In the genomic region with DNA sequence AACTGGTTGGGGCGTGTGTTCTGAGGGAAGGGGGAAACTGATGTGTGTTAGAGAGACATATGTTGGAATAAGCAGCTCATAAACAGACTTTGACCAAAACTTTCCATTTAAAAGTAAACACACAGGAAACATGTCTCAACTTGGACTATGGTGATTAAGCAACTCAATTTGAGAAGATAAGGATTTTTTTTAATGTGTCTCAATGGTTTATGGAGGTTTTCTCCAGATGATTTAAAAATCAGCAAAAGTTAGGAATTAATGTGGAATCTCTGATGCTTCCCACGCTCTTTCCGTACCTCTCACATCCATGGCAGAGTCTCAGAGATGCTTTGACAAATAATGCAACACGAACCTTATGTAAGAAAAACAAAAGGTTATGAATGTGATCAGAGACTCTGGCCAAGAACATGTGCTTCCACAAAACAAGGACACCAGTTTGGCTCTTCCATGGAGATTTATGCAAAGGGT, we compare ENCODE assay signal across 13 cellular contexts.
A peak's percentile ranks its signal among the peaks of the same experiment; 100 is the strongest.
DNase-seq lines count a peak whose midpoint lies in the region; ATAC-seq and TF ChIP-seq lines count a peak whose summit lies in the region.
"Had no signal": no experiment of that assay in that cellular context is flagged by ENCODE, and none has a peak within 500 bp of the region (broad histone marks: within the 10 kb centered on the region; RNA-seq: fewer than 3 reads in every experiment).

No MANE protein-coding gene starts in this region.

- POLR2A ChIA-PET in RWPE1 (lab: Yijun Ruan, JAX; ENCODE audit: low non-redundant PET), result no interaction called here
- POLR2A ChIA-PET in PC-3 (lab: Charles Lee; ENCODE audit: unreplicated experiment), result no interaction called here

- H3K27me3 ChIP-seq in fibroblast of lung (ENCODE audit: control insufficient read depth, insufficient read depth, low read length) (no peaks in the 10 kb centered on the region), neutrophil (no peaks in the 10 kb centered on the region), PC-3 (ENCODE audit: low read length) (no peaks in the 10 kb centered on the region)

- H3F3A ChIP-seq in PC-3 (ENCODE audit: low read length, unreplicated experiment), result no peaks in the 10 kb centered on the region

- no peaks in the 10 kb centered on the region for H3K9me2 ChIP-seq in PC-3 (replicated peaks; ENCODE audit: low read length)

- no peaks in the 10 kb centered on the region for H3K79me2 ChIP-seq in fibroblast of lung (ENCODE audit: control insufficient read depth, insufficient read depth, low read length)
- no peaks in the 10 kb centered on the region for H3K79me2 ChIP-seq in PC-3 (ENCODE audit: low read length)

- TF ChIP-seq CTCF in RWPE1 (conservative IDR thresholded peaks at IDR 0.05; ENCODE audit: low read depth), result no peak
- TF ChIP-seq CTCF in fibroblast of lung (conservative IDR thresholded peaks at IDR 0.05 in 1 of 2, IDR thresholded peaks at IDR 0.05 in 1 of 2; ENCODE audit: low read depth in 1 of 2, low read length in 2 of 2), result no peak
- no peak for TF ChIP-seq CTCF in neutrophil (IDR thresholded peaks at IDR 0.05)
- TF ChIP-seq CTCF in PC-3 (conservative IDR thresholded peaks at IDR 0.05; ENCODE audit: low read depth, low read length), result no peak

- ATAC-seq in PC-3 (no peak), GM18870 (IDR thresholded peaks at IDR 0.05; ENCODE audit: unreplicated experiment) (no peak)

- H2AFZ ChIP-seq in fibroblast of lung (ENCODE audit: low read length) (no peak overlapping the region), PC-3 (ENCODE audit: low read length) (no peak overlapping the region)

- CTCF ChIA-PET in RWPE1 (lab: Yijun Ruan, JAX), result no interaction called here
- CTCF ChIA-PET in PC-3 (lab: Charles Lee), result no interaction called here

- H3K9me3 ChIP-seq in fibroblast of lung (ENCODE audit: control insufficient read depth, insufficient read depth, low read depth, low read length), result no peaks in the 10 kb centered on the region
- no peaks in the 10 kb centered on the region for H3K9me3 ChIP-seq in neutrophil
- H3K9me3 ChIP-seq in PC-3 (ENCODE audit: low read length), result no peaks in the 10 kb centered on the region

- H3K4me3 ChIP-seq in fibroblast of lung (replicated peaks in 1 of 4; ENCODE audit: control extremely low read depth in 1 of 4, insufficient read depth in 1 of 4, low read depth in 3 of 4, low read length in 4 of 4) (no peak overlapping the region), neutrophil (ENCODE audit: low read depth in 1 of 2, low read length in 1 of 2) (no peak overlapping the region), PC-3 (ENCODE audit: low read length) (no peak overlapping the region)

- BruUV-seq in PC-3 (replicated peaks; lab: Mats Ljungman, UMichigan), result no TSS peak

- H4K20me1 ChIP-seq in fibroblast of lung (ENCODE audit: control insufficient read depth, extremely low read depth, insufficient read depth, low read length) (no peaks in the 10 kb centered on the region), PC-3 (ENCODE audit: low read length) (0 out of 2 replicates have a peak, but pooled peaks cover 3% of the 10 kb centered on the region)

- H3K4me2 ChIP-seq in fibroblast of lung (ENCODE audit: extremely low read depth, insufficient read depth, low read length) (no peak overlapping the region), PC-3 (ENCODE audit: low read length) (no peak overlapping the region)

- H3K27ac ChIP-seq in RWPE1 (no peak overlapping the region), fibroblast of lung (ENCODE audit: insufficient read depth, low read length) (no peak overlapping the region), neutrophil (peak overlapping the region; percentile 16), PC-3 (ENCODE audit: low read length) (no peak overlapping the region)

- H3K36me3 ChIP-seq in fibroblast of lung (ENCODE audit: control insufficient read depth, insufficient read depth, low read length) (no peaks in the 10 kb centered on the region), neutrophil (no peaks in the 10 kb centered on the region), PC-3 (ENCODE audit: low read depth, low read length) (no peaks in the 10 kb centered on the region)

- intact Hi-C loops in PC-3 (cut with micrococcal nuclease), result no loop called here

- H3K4me1 ChIP-seq in fibroblast of lung (ENCODE audit: control insufficient read depth, extremely low read depth, insufficient read depth, low read length), result peaks cover 14% of the 10 kb centered on the region
- peaks cover 10 to 19% of the 10 kb centered on the region in 2 experiments for H3K4me1 ChIP-seq in neutrophil (ENCODE audit: control insufficient read depth in 1 of 2, insufficient read depth in 1 of 2, low read depth in 1 of 2, low read length in 1 of 2)
- no peaks in the 10 kb centered on the region for H3K4me1 ChIP-seq in PC-3 (ENCODE audit: insufficient read depth, low read length)

- DNase-seq in EH (ENCODE audit: low read depth) (peak; percentile 55), RWPE1 (ENCODE audit: low spot score) (peak; percentile 29), fibroblast of lung (ENCODE audit: low read depth in 2 of 2) (peak; percentile 50 to 78), NCI-H2196 (lab: John Stamatoyannopoulos, UW; ENCODE audit: unreplicated experiment) (no peak), PC-3 (no peak)
- no peak for DNase-seq in activated CD4-positive, CD25-positive, alpha-beta regulatory T cell (lab: John Stamatoyannopoulos, UW)
- DNase-seq: activated naive CD4-positive, alpha-beta T cell treated with anti-CD3 and anti-CD28 coated beads, Interleukin-2, amount 50 U/mL, for 16 hours; GDM1; head of caudate nucleus; NCI-H2107; T-helper 1 cell had no signal

- H3K9ac ChIP-seq in fibroblast of lung (ENCODE audit: insufficient read depth, low read length) (no peak overlapping the region), PC-3 (ENCODE audit: low read length) (no peak overlapping the region)

Comparison
In these comparisons a context has a peak if more than half of its experiments do, and no peak if none do; other contexts are left out.
1. DNase-seq: peak in EH (single experiment), RWPE1 (single experiment) and fibroblast of lung (2 of 2); none in NCI-H2196 (single experiment), activated CD4-positive, CD25-positive, alpha-beta regulatory T cell (0 of 4) and PC-3 (single experiment).